8 cellular contexts compared by ENCODE assay signal in the genomic region with DNA sequence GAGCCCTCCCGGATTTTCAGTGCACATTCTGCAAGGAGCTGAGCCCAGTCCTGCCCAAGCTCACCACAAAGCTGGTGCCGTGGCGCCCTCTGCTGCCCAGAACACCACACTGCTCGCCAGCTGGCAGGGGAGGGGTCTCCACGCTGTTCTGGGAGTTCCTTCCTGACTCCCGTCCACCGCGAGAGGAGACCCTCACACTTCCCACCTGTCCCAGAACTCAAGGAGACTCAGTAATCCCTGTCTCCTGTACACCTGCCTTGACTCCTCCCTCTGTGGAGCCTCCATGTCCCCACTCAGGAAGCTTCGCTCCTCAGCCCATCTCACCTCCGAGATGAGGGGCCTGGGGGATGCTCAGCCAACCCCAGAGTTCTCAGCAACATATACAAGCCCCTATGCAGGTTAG. TPM values are rescaled to one million over a fixed set of nuclear protein-coding genes. Genes with fewer than 3 reads are reported as not detected.
A peak's percentile ranks its signal among the peaks of the same experiment; 100 is the strongest.
DNase-seq lines count a peak whose midpoint lies in the region; ATAC-seq, FAIRE-seq and TF ChIP-seq lines count a peak whose summit lies in the region.

No MANE protein-coding gene starts in this region.

- no peaks in the 10 kb centered on the region for H3K4me1 ChIP-seq in KMS-11 (ENCODE audit: low read depth, poor library complexity, severe bottlenecking)

- H3K27ac Mint-ChIP-seq in central memory CD8-positive, alpha-beta T cell (ENCODE audit: low read depth), result no peak overlapping the region

- no peaks in the 10 kb centered on the region for H3K36me3 Mint-ChIP-seq in central memory CD8-positive, alpha-beta T cell (ENCODE audit: insufficient read depth)

- DNase-seq in D721Med (ENCODE audit: insufficient read length, low spot score) (peak; percentile 76), left colon (peak in 1 of 2 donors; percentile 74), omental fat pad (ENCODE audit: low spot score) (no peak)
- peak; percentile 46 for DNase-seq in activated CD4-positive, alpha-beta T cell treated with anti-CD3 and anti-CD28 coated beads for 1 hour
- peak; percentile 39 to 56 for DNase-seq in central memory CD8-positive, alpha-beta T cell (ENCODE audit: low spot score in 2 of 2)
- peak in 2 of 3 experiments; percentile 39 to 51 for DNase-seq in stimulated activated CD4-positive, alpha-beta T cell treated with anti-CD3 and anti-CD28 coated beads, TNF-alpha, amount 100 ng/mL, for 4 hours (ENCODE audit: low read depth in 3 of 3)

- peaks cover 55% of the 10 kb centered on the region for H3K27me3 ChIP-seq in KMS-11 (ENCODE audit: insufficient read depth, low read depth)

- no peaks in the 10 kb centered on the region for H4K20me1 ChIP-seq in KMS-11 (ENCODE audit: insufficient read depth)

- H2AFZ ChIP-seq in KMS-11 (ENCODE audit: low read depth), result no peak overlapping the region

- no peak overlapping the region for H3K4me3 ChIP-seq in KMS-11 (IDR thresholded peaks at IDR 0.05; ENCODE audit: insufficient read depth, low read depth, low read length)

- FAIRE-seq in D721Med (lab: Jason Lieb, UNC), result no peak

- peak; percentile 57 for ATAC-seq in central memory CD8-positive, alpha-beta T cell (replicated peaks; ENCODE audit: extremely low read depth, poor library complexity, severe bottlenecking)
- ATAC-seq in left colon (peak; percentile 73), GM19452 (IDR thresholded peaks at IDR 0.05; ENCODE audit: unreplicated experiment) (no peak), omental fat pad (ENCODE audit: low FRiP score) (no peak)

- no peak overlapping the region for H3K4me3 Mint-ChIP-seq in central memory CD8-positive, alpha-beta T cell

- no peaks in the 10 kb centered on the region for H3K9me3 Mint-ChIP-seq in central memory CD8-positive, alpha-beta T cell

- no peak overlapping the region for H3K9ac ChIP-seq in KMS-11

- TF ChIP-seq CTCF in D721Med (IDR thresholded peaks at IDR 0.05; ENCODE audit: insufficient read depth, missing control alignments) (peak; percentile 73), KMS-11 (conservative IDR thresholded peaks at IDR 0.05; ENCODE audit: low read depth, low read length) (peak; percentile 76), omental fat pad (IDR thresholded peaks at IDR 0.05) (peak in 1 of 3 donors; percentile 84)

- no peaks in the 10 kb centered on the region for H3K36me3 ChIP-seq in KMS-11 (ENCODE audit: insufficient read depth)

- no peaks in the 10 kb centered on the region for H3K27me3 Mint-ChIP-seq in central memory CD8-positive, alpha-beta T cell

- H3K79me2 ChIP-seq in KMS-11 (ENCODE audit: insufficient read depth, low read depth), result no peaks in the 10 kb centered on the region

- H3K4me2 ChIP-seq in KMS-11, result no peak overlapping the region

- no peak overlapping the region for H3K27ac ChIP-seq in KMS-11

- intact Hi-C loops in left colon (cut with DNase I, micrococcal nuclease), result loop anchor here in 1 of 2 donors (5.0 to 10.0 kb wide), 2 partner anchors 331 to 384 kb away; no protein-coding TSS in a partner anchor

- H3K4me1 Mint-ChIP-seq in central memory CD8-positive, alpha-beta T cell, result peaks cover 26% of the 10 kb centered on the region

RNA-seq across cellular contexts. Expression of a gene that starts 11.3 kb away (rescaled TPM):
- under 1 TPM in 1 of 2 donors, not detected in 1; 0.08 TPM for total RNA-seq in left colon
- total RNA-seq in omental fat pad, result under 1 TPM; 0.16 to 0.56 (median 0.31) TPM

Comparison
In these comparisons a context has a peak if more than half of its experiments do, and no peak if none do; other contexts are left out.
1. ATAC-seq: peak in central memory CD8-positive, alpha-beta T cell (single experiment) and left colon (single experiment); none in GM19452 (single experiment) and omental fat pad (single experiment).